ENCODE assay signal across 10 cellular contexts in genomic region chrX:23883737-23884354, GRCh38. TPM values are rescaled to one million over a fixed set of nuclear protein-coding genes. Genes with fewer than 3 reads are reported as not detected.
DNase-seq lines count a peak whose midpoint lies in the region; ATAC-seq, FAIRE-seq and TF ChIP-seq lines count a peak whose summit lies in the region.
"Had no signal": no experiment of that assay in that cellular context is flagged by ENCODE, and none has a peak within 500 bp of the region (broad histone marks: within the 10 kb centered on the region; RNA-seq: fewer than 3 reads in every experiment).

No MANE protein-coding gene starts in this region.

- no peak for FAIRE-seq in small intestine (lab: Jason Lieb, UNC)

- H3K4me3 ChIP-seq in Panc1 (ENCODE audit: low read depth in 2 of 2, low read length in 2 of 2) (peak overlapping the region; percentile 16 to 29; a peak in 3 of 4 replicates), small intestine (ENCODE audit: low read depth in 1 of 2, low read length in 2 of 2) (no peak overlapping the region)

- intact Hi-C loops in Panc1 (cut with micrococcal nuclease; ENCODE audit: unreplicated experiment): no loop called here

- peaks cover 17% of the 10 kb centered on the region for H3K4me1 ChIP-seq in Panc1 (ENCODE audit: control insufficient read depth, insufficient read depth, low read length)
- no peaks in the 10 kb centered on the region for H3K4me1 ChIP-seq in small intestine (ENCODE audit: control insufficient read depth in 2 of 2, insufficient read depth in 1 of 2, low read depth in 1 of 2, low read length in 1 of 2)

- no peak for TF ChIP-seq CTCF in Panc1 (IDR thresholded peaks at IDR 0.05)

- peak; percentile 25 for DNase-seq in activated CD4-positive, alpha-beta T cell treated with anti-CD3 and anti-CD28 coated beads for 48 hours
- DNase-seq in activated CD4-positive, alpha-beta T cell treated with anti-CD3 and anti-CD28 coated beads for 1 hour: no peak
- no peak for DNase-seq in Panc1 (ENCODE audit: low read depth, low spot score)
- peak; percentile 1 to 53 for DNase-seq in erythroblast (lab: John Stamatoyannopoulos, UW)
- peak; percentile 40 for DNase-seq in small intestine
- no peak for DNase-seq in HuH-7.5 (ENCODE audit: low spot score)
- no peak for DNase-seq in SKM-1 treated with dmso at 0.1 percent for 144 hours (lab: John Stamatoyannopoulos, UW; ENCODE audit: unreplicated experiment)

- POLR2A ChIA-PET in Panc1 (lab: Charles Lee): no interaction called here

- peak overlapping the region; percentile 86 for H3K27ac ChIP-seq in Panc1 (ENCODE audit: low read length)
- H3K27ac ChIP-seq in small intestine (ENCODE audit: low read depth in 1 of 2, low read length in 1 of 2): peak overlapping the region in 1 of 2 donors; percentile 8
- H3K27ac ChIP-seq: C4-2B had no signal

- WGBS in small intestine, 3 donors: 13 to 41% (median 40%) methylated on average over 9 of the region's 9 CpGs

- ATAC-seq in Panc1 (peak; percentile 93), GM19452 (IDR thresholded peaks at IDR 0.05; ENCODE audit: unreplicated experiment) (no peak)

- no peak for TF ChIP-seq POLR2A in erythroblast (IDR thresholded peaks at IDR 0.05; ENCODE audit: low read length)

- H3K9me3 ChIP-seq in Panc1 (ENCODE audit: control insufficient read depth, insufficient read depth, low read depth, low read length): no peaks in the 10 kb centered on the region
- no peaks in the 10 kb centered on the region for H3K9me3 ChIP-seq in small intestine (ENCODE audit: control insufficient read depth, low read depth)

- CTCF ChIA-PET in Panc1 (lab: Charles Lee): interaction anchor here (1.4 kb wide), 1 partner anchor 18 kb away, joined by 4 read pairs; no protein-coding TSS in a partner anchor

- no peaks in the 10 kb centered on the region for H3K36me3 ChIP-seq in Panc1 (ENCODE audit: control insufficient read depth, insufficient read depth, low read length)
- no peaks in the 10 kb centered on the region for H3K36me3 ChIP-seq in small intestine (ENCODE audit: control insufficient read depth in 2 of 2, insufficient read depth in 2 of 2, low read length in 2 of 2)

- BruUV-seq in Panc1 (replicated peaks; lab: Mats Ljungman, UMichigan): no TSS peak

- H3K27me3 ChIP-seq in Panc1 (ENCODE audit: control insufficient read depth, insufficient read depth, low read length) (no peaks in the 10 kb centered on the region), small intestine (ENCODE audit: control insufficient read depth in 2 of 2, insufficient read depth in 2 of 2, low read length in 2 of 2) (no peaks in the 10 kb centered on the region)

- in situ Hi-C loops in Panc1 (cut with HindIII; ENCODE audit: low pct_unique_long_range_greater_than_20kb, low sequenced_read_pairs): no loop called here

RNA-seq across cellular contexts. Expression of gene APOO, which starts 23.9 kb away (rescaled TPM):
- total RNA-seq in Panc1 (2021; ENCODE audit: unreplicated experiment): 36.8 TPM
- polyA plus RNA-seq in Panc1 (2012; ENCODE audit: insufficient read length): 23.2 TPM
- 10 to 100 TPM; 15.7 to 30.2 (median 28.6) TPM for polyA plus RNA-seq in small intestine

RNA-seq across cellular contexts. Expression of gene CXorf58, which starts 24.0 kb away (rescaled TPM):
- total RNA-seq in Panc1 (2021; ENCODE audit: unreplicated experiment): 0.41 TPM
- 0.13 TPM for polyA plus RNA-seq in Panc1 (2012; ENCODE audit: insufficient read length)
- polyA plus RNA-seq in small intestine: under 1 TPM in 2 of 3 donors, not detected in 1; 0.04 to 0.54 TPM
- total RNA-seq: pulmonary artery endothelial cell had no signal

Comparison
In these comparisons a context has a peak if more than half of its experiments do, and no peak if none do; other contexts are left out.
1. DNase-seq: peak in activated CD4-positive, alpha-beta T cell treated with anti-CD3 and anti-CD28 coated beads for 48 hours (single experiment), erythroblast (2 of 2) and small intestine (single experiment); none in activated CD4-positive, alpha-beta T cell treated with anti-CD3 and anti-CD28 coated beads for 1 hour (single experiment), Panc1 (single experiment), HuH-7.5 (single experiment) and SKM-1 treated with dmso at 0.1 percent for 144 hours (single experiment).
2. H3K4me3 ChIP-seq: peak in Panc1 (2 of 2); none in small intestine (0 of 2).